ENCODE assay signal across 3 cellular contexts in the genomic region with DNA sequence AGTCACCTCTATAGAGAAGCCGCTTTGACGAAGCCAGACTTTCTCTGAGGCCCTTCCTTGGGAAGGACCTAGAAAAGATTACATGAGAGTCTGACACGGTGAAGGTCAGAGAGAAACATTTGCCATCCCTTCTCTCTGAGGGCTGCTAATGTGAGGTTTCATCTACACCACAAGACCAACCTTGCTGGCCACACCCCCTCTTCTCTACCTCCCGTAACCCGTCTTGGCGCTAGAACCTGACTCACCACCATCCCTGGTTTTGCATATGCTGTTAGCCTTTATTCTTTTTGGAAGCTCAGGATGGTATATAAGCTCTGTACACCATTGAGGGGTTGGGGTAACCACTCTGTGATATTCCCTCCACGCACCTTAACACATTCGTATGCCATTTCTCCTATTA.
"Had no signal": no experiment of that assay in that cellular context is flagged by ENCODE, and none has a peak within 500 bp of the region (broad histone marks: within the 10 kb centered on the region; RNA-seq: fewer than 3 reads in every experiment).

No MANE protein-coding gene starts in this region.

- H3K4me3 ChIP-seq: GM12878 had no signal

- DNase-seq: GDM1, GF-D8 had no signal

- ATAC-seq: GM12878 had no signal
